In the genomic region with DNA sequence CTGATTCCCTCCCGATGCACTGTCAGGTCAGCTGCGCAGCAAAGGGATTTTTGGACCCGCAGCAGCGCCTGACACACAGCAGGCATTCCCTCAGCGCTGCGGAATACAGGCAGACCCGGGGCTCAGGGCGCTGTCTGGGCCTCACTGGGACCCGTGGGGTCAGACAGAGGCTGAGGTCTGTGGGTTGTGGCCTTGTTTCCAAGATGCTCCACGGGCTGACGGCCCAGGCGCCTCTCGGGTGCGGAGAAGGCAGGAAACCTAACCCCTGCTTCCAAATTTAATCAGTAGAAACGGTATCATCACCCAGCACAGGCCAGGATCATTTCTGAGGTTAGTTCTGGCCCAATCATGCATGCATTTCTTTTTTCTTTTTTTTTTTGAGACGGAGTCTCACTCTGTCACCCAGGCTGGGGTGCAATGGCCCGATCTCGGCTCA, we compare ENCODE assay signal across 1 cellular context.
TF ChIP-seq lines count a peak whose summit lies in the region.

No MANE protein-coding gene starts in this region.

TF ChIP-seq in GM12878, 131 proteins besides CTCF, POLR2A, EP300 and RAD21:
- TF ChIP-seq, protein P1, sequence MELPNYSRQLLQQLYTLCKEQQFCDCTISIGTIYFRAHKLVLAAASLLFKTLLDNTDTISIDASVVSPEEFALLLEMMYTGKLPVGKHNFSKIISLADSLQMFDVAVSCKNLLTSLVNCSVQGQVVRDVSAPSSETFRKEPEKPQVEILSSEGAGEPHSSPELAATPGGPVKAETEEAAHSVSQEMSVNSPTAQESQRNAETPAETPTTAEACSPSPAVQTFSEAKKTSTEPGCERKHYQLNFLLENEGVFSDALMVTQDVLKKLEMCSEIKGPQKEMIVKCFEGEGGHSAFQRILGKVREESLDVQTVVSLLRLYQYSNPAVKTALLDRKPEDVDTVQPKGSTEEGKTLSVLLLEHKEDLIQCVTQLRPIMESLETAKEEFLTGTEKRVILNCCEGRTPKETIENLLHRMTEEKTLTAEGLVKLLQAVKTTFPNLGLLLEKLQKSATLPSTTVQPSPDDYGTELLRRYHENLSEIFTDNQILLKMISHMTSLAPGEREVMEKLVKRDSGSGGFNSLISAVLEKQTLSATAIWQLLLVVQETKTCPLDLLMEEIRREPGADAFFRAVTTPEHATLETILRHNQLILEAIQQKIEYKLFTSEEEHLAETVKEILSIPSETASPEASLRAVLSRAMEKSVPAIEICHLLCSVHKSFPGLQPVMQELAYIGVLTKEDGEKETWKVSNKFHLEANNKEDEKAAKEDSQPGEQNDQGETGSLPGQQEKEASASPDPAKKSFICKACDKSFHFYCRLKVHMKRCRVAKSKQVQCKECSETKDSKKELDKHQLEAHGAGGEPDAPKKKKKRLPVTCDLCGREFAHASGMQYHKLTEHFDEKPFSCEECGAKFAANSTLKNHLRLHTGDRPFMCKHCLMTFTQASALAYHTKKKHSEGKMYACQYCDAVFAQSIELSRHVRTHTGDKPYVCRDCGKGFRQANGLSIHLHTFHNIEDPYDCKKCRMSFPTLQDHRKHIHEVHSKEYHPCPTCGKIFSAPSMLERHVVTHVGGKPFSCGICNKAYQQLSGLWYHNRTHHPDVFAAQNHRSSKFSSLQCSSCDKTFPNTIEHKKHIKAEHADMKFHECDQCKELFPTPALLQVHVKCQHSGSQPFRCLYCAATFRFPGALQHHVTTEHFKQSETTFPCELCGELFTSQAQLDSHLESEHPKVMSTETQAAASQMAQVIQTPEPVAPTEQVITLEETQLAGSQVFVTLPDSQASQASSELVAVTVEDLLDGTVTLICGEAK (IDR thresholded peaks at IDR 0.05; ENCODE audit: borderline replicate concordance) = peak; percentile 52
- TF ChIP-seq TCF3 (IDR thresholded peaks at IDR 0.05; ENCODE audit: borderline replicate concordance, insufficient read depth, low read depth, low read length) (no peak), ZNF622 (IDR thresholded peaks at IDR 0.05) (no peak), RAD51 (IDR thresholded peaks at IDR 0.05) (no peak), IKZF2 (IDR thresholded peaks at IDR 0.05) (no peak), NBN (IDR thresholded peaks at IDR 0.05) (no peak), HDAC2 (IDR thresholded peaks at IDR 0.05) (no peak), JUND (IDR thresholded peaks at IDR 0.05; ENCODE audit: low read depth, low read length) (no peak), SP1 (IDR thresholded peaks at IDR 0.05; ENCODE audit: low read depth, low read length) (no peak)
- TF ChIP-seq, protein P2, sequence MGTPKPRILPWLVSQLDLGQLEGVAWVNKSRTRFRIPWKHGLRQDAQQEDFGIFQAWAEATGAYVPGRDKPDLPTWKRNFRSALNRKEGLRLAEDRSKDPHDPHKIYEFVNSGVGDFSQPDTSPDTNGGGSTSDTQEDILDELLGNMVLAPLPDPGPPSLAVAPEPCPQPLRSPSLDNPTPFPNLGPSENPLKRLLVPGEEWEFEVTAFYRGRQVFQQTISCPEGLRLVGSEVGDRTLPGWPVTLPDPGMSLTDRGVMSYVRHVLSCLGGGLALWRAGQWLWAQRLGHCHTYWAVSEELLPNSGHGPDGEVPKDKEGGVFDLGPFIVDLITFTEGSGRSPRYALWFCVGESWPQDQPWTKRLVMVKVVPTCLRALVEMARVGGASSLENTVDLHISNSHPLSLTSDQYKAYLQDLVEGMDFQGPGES (IDR thresholded peaks at IDR 0.05) = no peak
- TF ChIP-seq, protein P3, sequence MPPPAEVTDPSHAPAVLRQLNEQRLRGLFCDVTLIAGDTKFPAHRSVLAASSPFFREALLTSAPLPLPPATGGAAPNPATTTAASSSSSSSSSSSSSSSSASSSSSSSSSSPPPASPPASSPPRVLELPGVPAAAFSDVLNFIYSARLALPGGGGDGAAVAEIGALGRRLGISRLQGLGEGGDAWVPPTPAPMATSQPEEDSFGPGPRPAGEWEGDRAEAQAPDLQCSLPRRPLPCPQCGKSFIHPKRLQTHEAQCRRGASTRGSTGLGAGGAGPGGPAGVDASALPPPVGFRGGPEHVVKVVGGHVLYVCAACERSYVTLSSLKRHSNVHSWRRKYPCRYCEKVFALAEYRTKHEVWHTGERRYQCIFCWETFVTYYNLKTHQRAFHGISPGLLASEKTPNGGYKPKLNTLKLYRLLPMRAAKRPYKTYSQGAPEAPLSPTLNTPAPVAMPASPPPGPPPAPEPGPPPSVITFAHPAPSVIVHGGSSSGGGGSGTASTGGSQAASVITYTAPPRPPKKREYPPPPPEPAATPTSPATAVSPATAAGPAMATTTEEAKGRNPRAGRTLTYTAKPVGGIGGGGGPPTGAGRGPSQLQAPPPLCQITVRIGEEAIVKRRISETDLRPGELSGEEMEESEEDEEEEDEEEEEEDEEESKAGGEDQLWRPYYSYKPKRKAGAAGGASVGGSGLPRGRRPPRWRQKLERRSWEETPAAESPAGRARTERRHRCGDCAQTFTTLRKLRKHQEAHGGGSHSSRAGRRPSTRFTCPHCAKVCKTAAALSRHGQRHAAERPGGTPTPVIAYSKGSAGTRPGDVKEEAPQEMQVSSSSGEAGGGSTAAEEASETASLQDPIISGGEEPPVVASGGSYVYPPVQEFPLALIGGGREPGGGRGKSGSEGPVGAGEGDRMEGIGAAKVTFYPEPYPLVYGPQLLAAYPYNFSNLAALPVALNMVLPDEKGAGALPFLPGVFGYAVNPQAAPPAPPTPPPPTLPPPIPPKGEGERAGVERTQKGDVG (CRISPR knock-in tag; IDR thresholded peaks at IDR 0.05) = no peak
- TF ChIP-seq, protein P4, sequence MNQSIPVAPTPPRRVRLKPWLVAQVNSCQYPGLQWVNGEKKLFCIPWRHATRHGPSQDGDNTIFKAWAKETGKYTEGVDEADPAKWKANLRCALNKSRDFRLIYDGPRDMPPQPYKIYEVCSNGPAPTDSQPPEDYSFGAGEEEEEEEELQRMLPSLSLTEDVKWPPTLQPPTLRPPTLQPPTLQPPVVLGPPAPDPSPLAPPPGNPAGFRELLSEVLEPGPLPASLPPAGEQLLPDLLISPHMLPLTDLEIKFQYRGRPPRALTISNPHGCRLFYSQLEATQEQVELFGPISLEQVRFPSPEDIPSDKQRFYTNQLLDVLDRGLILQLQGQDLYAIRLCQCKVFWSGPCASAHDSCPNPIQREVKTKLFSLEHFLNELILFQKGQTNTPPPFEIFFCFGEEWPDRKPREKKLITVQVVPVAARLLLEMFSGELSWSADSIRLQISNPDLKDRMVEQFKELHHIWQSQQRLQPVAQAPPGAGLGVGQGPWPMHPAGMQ (IDR thresholded peaks at IDR 0.05; ENCODE audit: borderline replicate concordance) = no peak
- TF ChIP-seq, protein P5, sequence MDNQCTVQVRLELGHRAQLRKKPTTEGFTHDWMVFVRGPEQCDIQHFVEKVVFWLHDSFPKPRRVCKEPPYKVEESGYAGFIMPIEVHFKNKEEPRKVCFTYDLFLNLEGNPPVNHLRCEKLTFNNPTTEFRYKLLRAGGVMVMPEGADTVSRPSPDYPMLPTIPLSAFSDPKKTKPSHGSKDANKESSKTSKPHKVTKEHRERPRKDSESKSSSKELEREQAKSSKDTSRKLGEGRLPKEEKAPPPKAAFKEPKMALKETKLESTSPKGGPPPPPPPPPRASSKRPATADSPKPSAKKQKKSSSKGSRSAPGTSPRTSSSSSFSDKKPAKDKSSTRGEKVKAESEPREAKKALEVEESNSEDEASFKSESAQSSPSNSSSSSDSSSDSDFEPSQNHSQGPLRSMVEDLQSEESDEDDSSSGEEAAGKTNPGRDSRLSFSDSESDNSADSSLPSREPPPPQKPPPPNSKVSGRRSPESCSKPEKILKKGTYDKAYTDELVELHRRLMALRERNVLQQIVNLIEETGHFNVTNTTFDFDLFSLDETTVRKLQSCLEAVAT (IDR thresholded peaks at IDR 0.05) = peak; percentile 97
TF ChIP-seq in GM12878: peak in this region for 2.
